In genomic region chr4:15400276-15400675, GRCh38 we compare ENCODE assay signal across 12 cellular contexts. TPM values are rescaled to one million over a fixed set of nuclear protein-coding genes. Genes with fewer than 3 reads are reported as not detected.
A peak's percentile ranks its signal among the peaks of the same experiment; 100 is the strongest.
DNase-seq lines count a peak whose midpoint lies in the region; ATAC-seq, FAIRE-seq and TF ChIP-seq lines count a peak whose summit lies in the region.
"Had no signal": no experiment of that assay in that cellular context is flagged by ENCODE, and none has a peak within 500 bp of the region (broad histone marks: within the 10 kb centered on the region; RNA-seq: fewer than 3 reads in every experiment).

No MANE protein-coding gene starts in this region.

- peaks cover 0 to 100% (median 57%) of the 10 kb centered on the region in 4 donors for H3K4me1 ChIP-seq in tibial artery
- no peaks in the 10 kb centered on the region for H3K4me1 ChIP-seq in pancreas
- H3K4me1 ChIP-seq: Caco-2 had no signal

- TF ChIP-seq POLR2A in lower leg skin (IDR thresholded peaks at IDR 0.05) = no peak

- H3K27me3 ChIP-seq in brain microvascular endothelial cell (replicated peaks) = no peaks in the 10 kb centered on the region
- no peaks in the 10 kb centered on the region for H3K27me3 ChIP-seq in tibial artery
- H3K27me3 ChIP-seq in pancreas = no peaks in the 10 kb centered on the region
- H3K27me3 ChIP-seq: foreskin keratinocyte had no signal

- H3K4me3 ChIP-seq in brain microvascular endothelial cell (ENCODE audit: low read depth, low read length) (no peak overlapping the region), tibial artery (no peak overlapping the region), pancreas (no peak overlapping the region), lower leg skin (ENCODE audit: low read depth, poor library complexity, severe bottlenecking) (no peak overlapping the region)

- DNase-seq in LHCN-M2 (ENCODE audit: low read depth) = peak; percentile 37
- DNase-seq in brain microvascular endothelial cell = no peak
- peak; percentile 28 for DNase-seq in myocyte (ENCODE audit: low read depth)
- DNase-seq in tibial artery = no peak
- DNase-seq in pancreas = no peak
- no peak for DNase-seq in lower leg skin (ENCODE audit: low spot score in 2 of 2)
- DNase-seq: Caco-2, NCI-H2171, retina had no signal

- no peak for FAIRE-seq in pancreas (lab: Jason Lieb, UNC)

- in situ Hi-C loops in brain microvascular endothelial cell (cut with HindIII; ENCODE audit: low pct_ligation_motif_present, low sequenced_read_pairs) = no loop called here

- H3K27ac ChIP-seq in brain microvascular endothelial cell (peak overlapping the region; percentile 37), tibial artery (peak overlapping the region; percentile 69 to 71), pancreas (no peak overlapping the region)
- H3K27ac ChIP-seq: foreskin keratinocyte had no signal

- ATAC-seq in GM18519 (IDR thresholded peaks at IDR 0.05; ENCODE audit: low FRiP score, unreplicated experiment) (no peak), pancreas (no peak), GM19397 (IDR thresholded peaks at IDR 0.05; ENCODE audit: unreplicated experiment) (no peak)

- TF ChIP-seq CTCF in brain microvascular endothelial cell (IDR thresholded peaks at IDR 0.05; ENCODE audit: low read depth, low read length, missing control alignments) (no peak), tibial artery (IDR thresholded peaks at IDR 0.05) (no peak), pancreas (IDR thresholded peaks at IDR 0.05) (no peak), lower leg skin (IDR thresholded peaks at IDR 0.05) (no peak)

- H3K36me3 ChIP-seq in brain microvascular endothelial cell (replicated peaks) = no peaks in the 10 kb centered on the region
- H3K36me3 ChIP-seq in tibial artery = no peaks in the 10 kb centered on the region
- H3K36me3 ChIP-seq in pancreas = no peaks in the 10 kb centered on the region

- H3K9me3 ChIP-seq in tibial artery (no peaks in the 10 kb centered on the region), pancreas (no peaks in the 10 kb centered on the region)
- H3K9me3 ChIP-seq: Caco-2 had no signal

- 78 to 90% methylated on average over 3 of the region's 3 CpGs for WGBS in pancreas, 2 donors
- WGBS in lower leg skin, 2 donors = 72 to 73% methylated on average over 3 of the region's 3 CpGs

- intact Hi-C loops in tibial artery (cut with DNase I; ENCODE audit: low total_unique reads) (no loop called here), pancreas (cut with DNase I) (no loop called here), lower leg skin (cut with DNase I; ENCODE audit: low total_unique reads) (no loop called here)

RNA-seq across cellular contexts. Expression of gene C1QTNF7, which starts 27.6 kb away (rescaled TPM):
- total RNA-seq in LHCN-M2 (2014; rRNA removed) (not detected in 2 replicates), myocyte (not detected in 2 replicates), pancreas (1 to 10 TPM in 1 of 6 donors, under 1 TPM in 5; 0.03 to 1.1 (median 0.35) TPM), lower leg skin (1 to 10 TPM in 2 of 4 donors, under 1 TPM in 2; 0.80 to 9.2 (median 3.6) TPM)
- polyA plus RNA-seq in LHCN-M2 (2012) = not detected
- polyA plus RNA-seq in myocyte (2012) = 0.05 TPM
- polyA plus RNA-seq in pancreas = under 1 TPM; 0.30 to 0.54 TPM
- total RNA-seq: Caco-2, foreskin keratinocyte had no signal
- polyA plus RNA-seq: foreskin keratinocyte had no signal

Comparison
In these comparisons a context has a peak if more than half of its experiments do, and no peak if none do; other contexts are left out.
1. DNase-seq: peak in LHCN-M2 (single experiment) and myocyte (single experiment); none in brain microvascular endothelial cell (single experiment), tibial artery (0 of 2), pancreas (0 of 6) and lower leg skin (0 of 2).
2. H3K27ac ChIP-seq: peak in brain microvascular endothelial cell (single experiment) and tibial artery (2 of 2); none in pancreas (0 of 4).